In genomic region chr1:193322218-193322617, GRCh38 we compare ENCODE assay signal across 14 cellular contexts.
DNase-seq lines count a peak whose midpoint lies in the region; ATAC-seq, FAIRE-seq and TF ChIP-seq lines count a peak whose summit lies in the region.
"Had no signal": no experiment of that assay in that cellular context is flagged by ENCODE, and none has a peak within 500 bp of the region (broad histone marks: within the 10 kb centered on the region; RNA-seq: fewer than 3 reads in every experiment).

No MANE protein-coding gene starts in this region.

- TF ChIP-seq CTCF in bronchial epithelial cell (IDR thresholded peaks at IDR 0.05; ENCODE audit: insufficient read depth, low read length, severe bottlenecking) (no peak), kidney epithelial cell (IDR thresholded peaks at IDR 0.05; ENCODE audit: insufficient read depth, low read length, poor library complexity, severe bottlenecking) (no peak), tibial nerve (IDR thresholded peaks at IDR 0.05) (no peak), mucosa of descending colon (IDR thresholded peaks at IDR 0.05) (no peak)

- H3K27me3 ChIP-seq in bronchial epithelial cell (ENCODE audit: control insufficient read depth, insufficient read depth, low read length) (no peaks in the 10 kb centered on the region), kidney epithelial cell (ENCODE audit: control insufficient read depth, insufficient read depth, low read length) (no peaks in the 10 kb centered on the region), tibial nerve (no peaks in the 10 kb centered on the region)
- H3K27me3 ChIP-seq: BLaER1, heart left ventricle had no signal

- no peak for TF ChIP-seq EP300 in Ishikawa (IDR thresholded peaks at IDR 0.05; ENCODE audit: borderline replicate concordance)
- TF ChIP-seq EP300 in tibial nerve (IDR thresholded peaks at IDR 0.05) = no peak

- H3K9me3 ChIP-seq in tibial nerve (peaks cover 0 to 27% (median 2%) of the 10 kb centered on the region in 4 donors), mucosa of descending colon (peaks cover 9% of the 10 kb centered on the region)

- DNase-seq in AG08395 (ENCODE audit: low spot score) (peak; percentile 51), bronchial epithelial cell (ENCODE audit: low read depth) (peak; percentile 83), kidney epithelial cell (ENCODE audit: low read depth) (peak; percentile 26), tibial nerve (ENCODE audit: low spot score in 2 of 2) (no peak), mucosa of descending colon (no peak), NAMALWA (ENCODE audit: low spot score) (no peak)
- DNase-seq: caudate nucleus, heart left ventricle, NCI-H2171 had no signal

- H3K4me1 ChIP-seq in tibial nerve = no peaks in the 10 kb centered on the region
- H3K4me1 ChIP-seq in mucosa of descending colon (ENCODE audit: low read depth) = no peaks in the 10 kb centered on the region
- H3K4me1 ChIP-seq: BLaER1, heart left ventricle had no signal

- ATAC-seq in mucosa of descending colon (no peak), HG02588 (IDR thresholded peaks at IDR 0.05; ENCODE audit: unreplicated experiment) (no peak)
- ATAC-seq: heart left ventricle had no signal

- intact Hi-C loops in mucosa of descending colon (cut with DNase I, micrococcal nuclease) = no loop called here

- no peak for TF ChIP-seq POLR2A in tibial nerve (IDR thresholded peaks at IDR 0.05)

- no peak overlapping the region for H3K27ac ChIP-seq in tibial nerve
- H3K27ac ChIP-seq: BLaER1, heart left ventricle, KMS-11, VCaP had no signal

- no peaks in the 10 kb centered on the region for H3K36me3 ChIP-seq in bronchial epithelial cell (ENCODE audit: control insufficient read depth, insufficient read depth, low read length)
- H3K36me3 ChIP-seq in kidney epithelial cell (ENCODE audit: control insufficient read depth, insufficient read depth, low read length) = no peaks in the 10 kb centered on the region
- H3K36me3 ChIP-seq in tibial nerve = no peaks in the 10 kb centered on the region
- H3K36me3 ChIP-seq in mucosa of descending colon (ENCODE audit: low read depth) = no peaks in the 10 kb centered on the region
- H3K36me3 ChIP-seq: BLaER1, heart left ventricle had no signal

- WGBS in tibial nerve, 2 donors = 30 to 33% methylated on average over 2 of the region's 2 CpGs

- FAIRE-seq in bronchial epithelial cell (lab: Jason Lieb, UNC) = no peak

- TF ChIP-seq RAD21 in Ishikawa (IDR thresholded peaks at IDR 0.05; ENCODE audit: low read depth) = no peak

- H3K4me3 ChIP-seq in bronchial epithelial cell (ENCODE audit: low read depth, low read length) (no peak overlapping the region), kidney epithelial cell (ENCODE audit: low read depth, low read length) (no peak overlapping the region), tibial nerve (no peak overlapping the region), mucosa of descending colon (no peak overlapping the region)
- H3K4me3 ChIP-seq: BLaER1, heart left ventricle had no signal

TF ChIP-seq in Ishikawa, 13 proteins besides CTCF, POLR2A, EP300 and RAD21:
- TF ChIP-seq YY1 (IDR thresholded peaks at IDR 0.05; ENCODE audit: low read depth) (no peak), EGR1 (IDR thresholded peaks at IDR 0.05) (no peak), FOXM1 (IDR thresholded peaks at IDR 0.05; ENCODE audit: borderline replicate concordance, low read depth) (no peak; the same call in 1 of the 2 replicates), CREB1 (IDR thresholded peaks at IDR 0.05; ENCODE audit: low read depth) (no peak), ZBTB7A (IDR thresholded peaks at IDR 0.05; ENCODE audit: low read depth) (no peak), TEAD4 (IDR thresholded peaks at IDR 0.05) (peak; percentile 86), MAX (IDR thresholded peaks at IDR 0.05) (no peak), USF1 (IDR thresholded peaks at IDR 0.05) (no peak), CEBPB (IDR thresholded peaks at IDR 0.05) (peak; percentile 86), REST (IDR thresholded peaks at IDR 0.05; ENCODE audit: low read depth) (no peak), TCF12 (IDR thresholded peaks at IDR 0.05; ENCODE audit: low read depth) (no peak), TAF1 (IDR thresholded peaks at IDR 0.05; ENCODE audit: low read depth) (no peak), NFIC (IDR thresholded peaks at IDR 0.05) (no peak)

Comparison
In these comparisons a context has a peak if more than half of its experiments do, and no peak if none do; other contexts are left out.
1. DNase-seq: peak in AG08395 (single experiment), bronchial epithelial cell (single experiment) and kidney epithelial cell (single experiment); none in tibial nerve (0 of 2), mucosa of descending colon (0 of 3) and NAMALWA (single experiment).